In the genomic region with DNA sequence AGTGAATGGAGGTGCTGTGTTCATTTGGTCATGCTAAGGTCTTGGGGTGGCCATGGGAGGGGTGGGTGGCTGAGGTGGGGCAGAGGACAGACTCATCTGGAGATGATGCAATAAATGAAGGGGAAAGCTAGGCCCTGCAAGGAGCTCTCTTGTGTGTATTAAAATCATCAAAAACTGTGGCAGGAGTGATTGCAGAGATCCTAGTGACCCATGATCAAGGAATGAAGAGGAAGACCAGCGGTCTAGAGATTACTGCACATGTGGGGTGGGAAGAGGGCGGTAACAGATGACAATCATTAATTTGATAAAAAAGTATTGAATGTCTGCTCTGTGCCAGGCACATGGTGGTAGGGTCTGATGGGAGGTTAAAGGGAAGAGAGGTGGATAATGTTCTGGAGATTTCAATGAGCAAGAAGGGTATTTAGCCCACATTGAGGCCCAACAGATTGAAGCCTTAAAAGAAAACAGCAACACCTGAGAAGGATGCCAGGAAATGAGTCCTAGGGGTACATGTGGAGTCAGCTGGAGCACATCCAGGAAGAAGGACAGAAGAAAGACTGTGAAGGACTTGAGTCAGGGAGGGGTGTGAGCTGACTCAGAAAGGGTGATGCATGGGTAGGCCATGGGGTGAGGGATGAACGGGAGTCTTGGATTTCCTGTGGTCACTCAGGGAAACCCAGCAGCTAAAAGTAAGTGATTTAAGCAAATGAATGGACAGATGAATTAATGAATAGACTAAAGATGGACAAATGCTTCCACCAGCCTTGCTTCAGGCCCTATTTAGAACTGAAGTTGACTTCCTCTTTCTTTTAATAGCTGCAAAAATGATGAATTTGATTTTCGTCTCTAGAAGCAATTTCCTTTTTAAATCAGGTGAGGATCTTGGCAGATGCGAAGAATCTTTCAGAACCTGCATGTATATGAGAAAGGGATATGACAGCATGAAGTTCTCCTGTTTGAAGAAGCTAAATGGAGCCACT, we compare ENCODE assay signal across 13 cellular contexts.
DNase-seq lines count a peak whose midpoint lies in the region; ATAC-seq and TF ChIP-seq lines count a peak whose summit lies in the region.
"Had no signal": no experiment of that assay in that cellular context is flagged by ENCODE, and none has a peak within 500 bp of the region (broad histone marks: within the 10 kb centered on the region; RNA-seq: fewer than 3 reads in every experiment).

No MANE protein-coding gene starts in this region.

- 77 to 83% methylated on average over 5 of the region's 5 CpGs for WGBS in testis, 2 donors

- H3K27me3 ChIP-seq in brain microvascular endothelial cell (replicated peaks) (no peaks in the 10 kb centered on the region), neural progenitor cell (no peaks in the 10 kb centered on the region), testis (no peaks in the 10 kb centered on the region)
- H3K27me3 ChIP-seq: body of pancreas had no signal

- no peak overlapping the region for H3K4me3 Mint-ChIP-seq in neural progenitor cell
- H3K4me3 Mint-ChIP-seq: natural killer cell had no signal

- H3K4me3 ChIP-seq in brain microvascular endothelial cell (ENCODE audit: low read depth, low read length) = no peak overlapping the region
- no peak overlapping the region for H3K4me3 ChIP-seq in neural progenitor cell
- no peak overlapping the region for H3K4me3 ChIP-seq in testis
- H3K4me3 ChIP-seq: body of pancreas had no signal

- H3K27ac Mint-ChIP-seq in neural progenitor cell = no peak overlapping the region
- H3K27ac Mint-ChIP-seq: natural killer cell had no signal

- DNase-seq in GM03348 (ENCODE audit: low spot score) = peak; percentile 72
- peak; percentile 14 for DNase-seq in NAMALWA (ENCODE audit: low spot score)
- peak; percentile 72 for DNase-seq in brain microvascular endothelial cell
- no peak for DNase-seq in neural progenitor cell (ENCODE audit: low spot score)
- DNase-seq in GF-D8 (lab: John Stamatoyannopoulos, UW) = no peak
- no peak for DNase-seq in activated gamma-delta T cell treated with Interleukin-2 at 50 U/mL for 16 hours
- no peak for DNase-seq in testis
- DNase-seq: activated CD8-positive, alpha-beta memory T cell treated with anti-CD3 and anti-CD28 coated beads, Interleukin-2, amount 50 U/mL, for 4 hours; body of pancreas; DMS153; natural killer cell; NCI-H187 had no signal

- peaks cover 4% of the 10 kb centered on the region for H3K9me3 Mint-ChIP-seq in neural progenitor cell

- intact Hi-C loops in testis (cut with DNase I; ENCODE audit: low total_unique reads) = no loop called here

- H3K4me2 ChIP-seq in neural progenitor cell = no peak overlapping the region

- H2AFZ ChIP-seq in neural progenitor cell (replicated peaks) = peak overlapping the region; percentile 37

- no peak overlapping the region for H3K27ac ChIP-seq in brain microvascular endothelial cell
- H3K27ac ChIP-seq in neural progenitor cell = no peak overlapping the region
- no peak overlapping the region for H3K27ac ChIP-seq in testis
- H3K27ac ChIP-seq: body of pancreas had no signal

- in situ Hi-C loops in brain microvascular endothelial cell (cut with HindIII; ENCODE audit: low pct_ligation_motif_present, low sequenced_read_pairs) = no loop called here

- TF ChIP-seq CTCF in brain microvascular endothelial cell (IDR thresholded peaks at IDR 0.05; ENCODE audit: low read depth, low read length, missing control alignments) = no peak
- TF ChIP-seq CTCF in neural progenitor cell (IDR thresholded peaks at IDR 0.05) = no peak
- TF ChIP-seq CTCF in testis (IDR thresholded peaks at IDR 0.05) = no peak

- H3F3A ChIP-seq in neural progenitor cell (ENCODE audit: low read depth) = no peaks in the 10 kb centered on the region

- H3K79me2 ChIP-seq in neural progenitor cell (ENCODE audit: low read depth) = no peaks in the 10 kb centered on the region

- no peaks in the 10 kb centered on the region for H4K20me1 ChIP-seq in neural progenitor cell (ENCODE audit: low read depth)

- no peak for TF ChIP-seq POLR2A in testis (IDR thresholded peaks at IDR 0.05)

- H3K36me3 ChIP-seq in brain microvascular endothelial cell (replicated peaks) (no peaks in the 10 kb centered on the region), neural progenitor cell (peaks cover 4% of the 10 kb centered on the region), testis (ENCODE audit: low read depth, missing control alignments) (no peaks in the 10 kb centered on the region)

- H3K4me1 Mint-ChIP-seq in neural progenitor cell = no peaks in the 10 kb centered on the region
- H3K4me1 Mint-ChIP-seq: natural killer cell had no signal

- peaks cover 3% of the 10 kb centered on the region for H3K27me3 Mint-ChIP-seq in neural progenitor cell (ENCODE audit: insufficient read depth, low read depth)

- no peak for ATAC-seq in GM18909 (IDR thresholded peaks at IDR 0.05; ENCODE audit: poor library complexity, unreplicated experiment)
- ATAC-seq: body of pancreas, natural killer cell had no signal

- no peaks in the 10 kb centered on the region for H3K36me3 Mint-ChIP-seq in neural progenitor cell
- H3K36me3 Mint-ChIP-seq: natural killer cell had no signal

- H3K9me3 ChIP-seq in neural progenitor cell (ENCODE audit: low read depth) (no peaks in the 10 kb centered on the region), testis (no peaks in the 10 kb centered on the region)

- H3K4me1 ChIP-seq in neural progenitor cell (no peaks in the 10 kb centered on the region), testis (no peaks in the 10 kb centered on the region)

- no peak overlapping the region for H3K9ac ChIP-seq in neural progenitor cell

Comparison
In these comparisons a context has a peak if more than half of its experiments do, and no peak if none do; other contexts are left out.
1. DNase-seq: peak in GM03348 (single experiment), NAMALWA (single experiment) and brain microvascular endothelial cell (single experiment); none in neural progenitor cell (single experiment), GF-D8 (single experiment), activated gamma-delta T cell treated with Interleukin-2 at 50 U/mL for 16 hours (single experiment) and testis (single experiment).